ENCODE assay signal across 1 cellular context in the genomic region with DNA sequence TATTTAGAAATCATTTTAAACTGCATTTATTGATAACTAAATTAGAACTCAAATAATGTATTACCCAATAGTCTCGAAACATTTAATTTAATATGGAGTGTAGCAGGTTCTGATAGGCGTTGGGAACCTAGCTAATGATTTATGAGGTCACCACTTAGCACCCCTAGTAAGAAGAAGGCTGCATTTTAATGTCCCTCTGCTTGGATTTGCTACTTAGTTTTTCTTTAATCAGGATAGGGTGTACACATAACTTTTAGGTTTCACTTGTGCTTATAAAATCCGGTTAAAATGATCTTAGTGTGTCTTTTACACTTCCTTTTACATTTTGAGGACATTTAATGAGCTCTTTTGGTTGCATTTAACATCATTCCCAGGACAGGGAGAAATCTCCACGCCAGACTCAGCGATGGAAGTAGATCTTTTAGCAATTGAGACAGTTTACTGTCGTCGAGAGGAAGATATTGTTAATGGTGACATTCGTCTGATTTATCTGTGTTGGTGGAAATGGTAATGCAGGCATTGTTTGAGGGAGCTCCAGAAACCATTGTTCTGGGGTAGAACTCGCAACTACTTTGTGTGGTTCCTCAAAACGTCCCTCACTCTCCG.
TF ChIP-seq lines count a peak whose summit lies in the region.

No MANE protein-coding gene starts in this region.

TF ChIP-seq in HEK293, 187 proteins besides CTCF, POLR2A, EP300 and RAD21 (continued from another document):
- TF ChIP-seq, protein P1, sequence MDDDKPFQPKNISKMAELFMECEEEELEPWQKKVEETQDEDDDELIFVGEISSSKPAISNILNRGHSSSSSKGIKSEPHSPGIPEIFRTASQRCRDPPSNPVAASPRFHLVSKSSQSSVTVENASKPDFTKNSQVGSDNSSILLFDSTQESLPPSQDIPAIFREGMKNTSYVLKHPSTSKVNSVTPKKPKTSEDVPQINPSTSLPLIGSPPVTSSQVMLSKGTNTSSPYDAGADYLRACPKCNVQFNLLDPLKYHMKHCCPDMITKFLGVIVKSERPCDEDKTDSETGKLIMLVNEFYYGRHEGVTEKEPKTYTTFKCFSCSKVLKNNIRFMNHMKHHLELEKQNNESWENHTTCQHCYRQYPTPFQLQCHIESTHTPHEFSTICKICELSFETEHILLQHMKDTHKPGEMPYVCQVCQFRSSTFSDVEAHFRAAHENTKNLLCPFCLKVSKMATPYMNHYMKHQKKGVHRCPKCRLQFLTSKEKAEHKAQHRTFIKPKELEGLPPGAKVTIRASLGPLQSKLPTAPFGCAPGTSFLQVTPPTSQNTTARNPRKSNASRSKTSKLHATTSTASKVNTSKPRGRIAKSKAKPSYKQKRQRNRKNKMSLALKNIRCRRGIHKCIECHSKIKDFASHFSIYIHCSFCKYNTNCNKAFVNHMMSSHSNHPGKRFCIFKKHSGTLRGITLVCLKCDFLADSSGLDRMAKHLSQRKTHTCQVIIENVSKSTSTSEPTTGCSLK (tag by site-specific recombination; IDR thresholded peaks at IDR 0.05): no peak
- TF ChIP-seq, protein P2, sequence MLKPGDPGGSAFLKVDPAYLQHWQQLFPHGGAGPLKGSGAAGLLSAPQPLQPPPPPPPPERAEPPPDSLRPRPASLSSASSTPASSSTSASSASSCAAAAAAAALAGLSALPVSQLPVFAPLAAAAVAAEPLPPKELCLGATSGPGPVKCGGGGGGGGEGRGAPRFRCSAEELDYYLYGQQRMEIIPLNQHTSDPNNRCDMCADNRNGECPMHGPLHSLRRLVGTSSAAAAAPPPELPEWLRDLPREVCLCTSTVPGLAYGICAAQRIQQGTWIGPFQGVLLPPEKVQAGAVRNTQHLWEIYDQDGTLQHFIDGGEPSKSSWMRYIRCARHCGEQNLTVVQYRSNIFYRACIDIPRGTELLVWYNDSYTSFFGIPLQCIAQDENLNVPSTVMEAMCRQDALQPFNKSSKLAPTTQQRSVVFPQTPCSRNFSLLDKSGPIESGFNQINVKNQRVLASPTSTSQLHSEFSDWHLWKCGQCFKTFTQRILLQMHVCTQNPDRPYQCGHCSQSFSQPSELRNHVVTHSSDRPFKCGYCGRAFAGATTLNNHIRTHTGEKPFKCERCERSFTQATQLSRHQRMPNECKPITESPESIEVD (tag by site-specific recombination; IDR thresholded peaks at IDR 0.05): peak; percentile 91
- no peak for TF ChIP-seq ZNF157 (tag by site-specific recombination; IDR thresholded peaks at IDR 0.05)
- TF ChIP-seq ZNF274 (IDR thresholded peaks at IDR 0.05; ENCODE audit: low read length): no peak
- no peak for TF ChIP-seq ZNF274 (tag by site-specific recombination; IDR thresholded peaks at IDR 0.05; ENCODE audit: borderline replicate concordance)
- peak; percentile 12; the same call in 1 of the 2 replicates for TF ChIP-seq ZNF561 (tag by site-specific recombination; IDR thresholded peaks at IDR 0.05; ENCODE audit: borderline replicate concordance)
- no peak for TF ChIP-seq SETDB1 (IDR thresholded peaks at IDR 0.05; ENCODE audit: insufficient read length, low read length)
- TF ChIP-seq ZNF37A (tag by site-specific recombination; IDR thresholded peaks at IDR 0.05): no peak
- TF ChIP-seq ZNF629 (tag by site-specific recombination; IDR thresholded peaks at IDR 0.05): peak; percentile 77
- 0 out of 2 replicates have a peak, but pooled peaks have one; percentile 33 for TF ChIP-seq ZSCAN30 (tag by site-specific recombination; IDR thresholded peaks at IDR 0.05)
- TF ChIP-seq, protein P3, sequence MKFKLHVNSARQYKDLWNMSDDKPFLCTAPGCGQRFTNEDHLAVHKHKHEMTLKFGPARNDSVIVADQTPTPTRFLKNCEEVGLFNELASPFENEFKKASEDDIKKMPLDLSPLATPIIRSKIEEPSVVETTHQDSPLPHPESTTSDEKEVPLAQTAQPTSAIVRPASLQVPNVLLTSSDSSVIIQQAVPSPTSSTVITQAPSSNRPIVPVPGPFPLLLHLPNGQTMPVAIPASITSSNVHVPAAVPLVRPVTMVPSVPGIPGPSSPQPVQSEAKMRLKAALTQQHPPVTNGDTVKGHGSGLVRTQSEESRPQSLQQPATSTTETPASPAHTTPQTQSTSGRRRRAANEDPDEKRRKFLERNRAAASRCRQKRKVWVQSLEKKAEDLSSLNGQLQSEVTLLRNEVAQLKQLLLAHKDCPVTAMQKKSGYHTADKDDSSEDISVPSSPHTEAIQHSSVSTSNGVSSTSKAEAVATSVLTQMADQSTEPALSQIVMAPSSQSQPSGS (tag by site-specific recombination; IDR thresholded peaks at IDR 0.05; ENCODE audit: low read depth): peak; percentile 88
- peak; percentile 45 for TF ChIP-seq ZNF366 (tag by site-specific recombination; conservative IDR thresholded peaks at IDR 0.05)
- no peak for TF ChIP-seq MEIS1 (CRISPR knock-in tag; IDR thresholded peaks at IDR 0.05; ENCODE audit: borderline replicate concordance)
- TF ChIP-seq ZXDB (tag by site-specific recombination; IDR thresholded peaks at IDR 0.05): 0 out of 2 replicates have a peak, but pooled peaks have one; percentile 27
- TF ChIP-seq ZNF132 (tag by site-specific recombination; IDR thresholded peaks at IDR 0.05; ENCODE audit: borderline replicate concordance): no peak
- TF ChIP-seq FEZF1 (tag by site-specific recombination; IDR thresholded peaks at IDR 0.05): peak; percentile 69
- no peak; the same call in 1 of the 2 replicates for TF ChIP-seq ZNF600 (tag by site-specific recombination; IDR thresholded peaks at IDR 0.05)
- TF ChIP-seq SP7 (tag by site-specific recombination; IDR thresholded peaks at IDR 0.05): 0 out of 2 replicates have a peak, but pooled peaks have one; percentile 42
- 0 out of 2 replicates have a peak, but pooled peaks have one; percentile 26 for TF ChIP-seq WT1 (tag by site-specific recombination; IDR thresholded peaks at IDR 0.05)
- 0 out of 2 replicates have a peak, but pooled peaks have one; percentile 13 for TF ChIP-seq ZBTB17 (tag by site-specific recombination; IDR thresholded peaks at IDR 0.05)
- TF ChIP-seq ZNF510 (tag by site-specific recombination; IDR thresholded peaks at IDR 0.05; ENCODE audit: insufficient replicate concordance): no peak
- TF ChIP-seq ZFP69B (tag by site-specific recombination; IDR thresholded peaks at IDR 0.05): no peak
- no peak for TF ChIP-seq TRIM28 (IDR thresholded peaks at IDR 0.05; ENCODE audit: borderline replicate concordance, low read length)
- TF ChIP-seq, protein P4, sequence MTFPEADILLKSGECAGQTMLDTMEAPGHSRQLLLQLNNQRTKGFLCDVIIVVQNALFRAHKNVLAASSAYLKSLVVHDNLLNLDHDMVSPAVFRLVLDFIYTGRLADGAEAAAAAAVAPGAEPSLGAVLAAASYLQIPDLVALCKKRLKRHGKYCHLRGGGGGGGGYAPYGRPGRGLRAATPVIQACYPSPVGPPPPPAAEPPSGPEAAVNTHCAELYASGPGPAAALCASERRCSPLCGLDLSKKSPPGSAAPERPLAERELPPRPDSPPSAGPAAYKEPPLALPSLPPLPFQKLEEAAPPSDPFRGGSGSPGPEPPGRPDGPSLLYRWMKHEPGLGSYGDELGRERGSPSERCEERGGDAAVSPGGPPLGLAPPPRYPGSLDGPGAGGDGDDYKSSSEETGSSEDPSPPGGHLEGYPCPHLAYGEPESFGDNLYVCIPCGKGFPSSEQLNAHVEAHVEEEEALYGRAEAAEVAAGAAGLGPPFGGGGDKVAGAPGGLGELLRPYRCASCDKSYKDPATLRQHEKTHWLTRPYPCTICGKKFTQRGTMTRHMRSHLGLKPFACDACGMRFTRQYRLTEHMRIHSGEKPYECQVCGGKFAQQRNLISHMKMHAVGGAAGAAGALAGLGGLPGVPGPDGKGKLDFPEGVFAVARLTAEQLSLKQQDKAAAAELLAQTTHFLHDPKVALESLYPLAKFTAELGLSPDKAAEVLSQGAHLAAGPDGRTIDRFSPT (tag by site-specific recombination; IDR thresholded peaks at IDR 0.05): no peak
- peak; percentile 69 for TF ChIP-seq GFI1B (tag by site-specific recombination; IDR thresholded peaks at IDR 0.05)
- TF ChIP-seq ZNF416 (tag by site-specific recombination; IDR thresholded peaks at IDR 0.05): no peak
- TF ChIP-seq ZNF530 (tag by site-specific recombination; IDR thresholded peaks at IDR 0.05; ENCODE audit: low read depth): no peak
- no peak for TF ChIP-seq ZNF701 (tag by site-specific recombination; IDR thresholded peaks at IDR 0.05)
- TF ChIP-seq ZNF133 (tag by site-specific recombination; IDR thresholded peaks at IDR 0.05): no peak
- TF ChIP-seq, protein P5, sequence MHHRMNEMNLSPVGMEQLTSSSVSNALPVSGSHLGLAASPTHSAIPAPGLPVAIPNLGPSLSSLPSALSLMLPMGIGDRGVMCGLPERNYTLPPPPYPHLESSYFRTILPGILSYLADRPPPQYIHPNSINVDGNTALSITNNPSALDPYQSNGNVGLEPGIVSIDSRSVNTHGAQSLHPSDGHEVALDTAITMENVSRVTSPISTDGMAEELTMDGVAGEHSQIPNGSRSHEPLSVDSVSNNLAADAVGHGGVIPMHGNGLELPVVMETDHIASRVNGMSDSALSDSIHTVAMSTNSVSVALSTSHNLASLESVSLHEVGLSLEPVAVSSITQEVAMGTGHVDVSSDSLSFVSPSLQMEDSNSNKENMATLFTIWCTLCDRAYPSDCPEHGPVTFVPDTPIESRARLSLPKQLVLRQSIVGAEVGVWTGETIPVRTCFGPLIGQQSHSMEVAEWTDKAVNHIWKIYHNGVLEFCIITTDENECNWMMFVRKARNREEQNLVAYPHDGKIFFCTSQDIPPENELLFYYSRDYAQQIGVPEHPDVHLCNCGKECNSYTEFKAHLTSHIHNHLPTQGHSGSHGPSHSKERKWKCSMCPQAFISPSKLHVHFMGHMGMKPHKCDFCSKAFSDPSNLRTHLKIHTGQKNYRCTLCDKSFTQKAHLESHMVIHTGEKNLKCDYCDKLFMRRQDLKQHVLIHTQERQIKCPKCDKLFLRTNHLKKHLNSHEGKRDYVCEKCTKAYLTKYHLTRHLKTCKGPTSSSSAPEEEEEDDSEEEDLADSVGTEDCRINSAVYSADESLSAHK (tag by site-specific recombination; IDR thresholded peaks at IDR 0.05): peak; percentile 86
- TF ChIP-seq OSR2 (tag by site-specific recombination; IDR thresholded peaks at IDR 0.05): peak; percentile 54; the same call in 1 of the 2 replicates
- peak; percentile 46; the same call in 1 of the 2 replicates for TF ChIP-seq ZNF843 (tag by site-specific recombination; IDR thresholded peaks at IDR 0.05)
- TF ChIP-seq ZNF211 (tag by site-specific recombination; IDR thresholded peaks at IDR 0.05; ENCODE audit: low read depth): no peak
- TF ChIP-seq ZBTB48 (tag by site-specific recombination; IDR thresholded peaks at IDR 0.05): no peak
- no peak for TF ChIP-seq KLF10 (tag by site-specific recombination; IDR thresholded peaks at IDR 0.05)
- no peak for TF ChIP-seq ZNF394 (tag by site-specific recombination; IDR thresholded peaks at IDR 0.05; ENCODE audit: borderline replicate concordance)
- no peak for TF ChIP-seq ZNF112 (tag by site-specific recombination; IDR thresholded peaks at IDR 0.05)
